Comparison of ENCODE assay signal across 8 cellular contexts in genomic region chr7:135509839-135510602, GRCh38. TPM values are rescaled to one million over a fixed set of nuclear protein-coding genes. Genes with fewer than 3 reads are reported as not detected.
DNase-seq lines count a peak whose midpoint lies in the region; ATAC-seq, FAIRE-seq and TF ChIP-seq lines count a peak whose summit lies in the region.

CNOT4 (minus strand) TSS chr7:135510102; CDS start chr7:135438331, 71,771 bp downstream.

- TF ChIP-seq CTCF in astrocyte (IDR thresholded peaks at IDR 0.05; ENCODE audit: insufficient read depth, low read depth, low read length), result no peak
- TF ChIP-seq CTCF in vagina (IDR thresholded peaks at IDR 0.05), result no peak

- H3K4me1 ChIP-seq in astrocyte (ENCODE audit: insufficient read depth, low read length) (peaks cover 8% of the 10 kb centered on the region), rectal smooth muscle tissue (ENCODE audit: control insufficient read depth, insufficient read depth, low read length) (peaks cover 14% of the 10 kb centered on the region), vagina (peaks cover 33% of the 10 kb centered on the region)

- peaks cover 32% of the 10 kb centered on the region for H4K20me1 ChIP-seq in astrocyte (ENCODE audit: insufficient read depth, low read length)

- no peak for FAIRE-seq in astrocyte (lab: Jason Lieb, UNC)

- H3K36me3 ChIP-seq in astrocyte (ENCODE audit: insufficient read depth, low read length), result no peaks in the 10 kb centered on the region
- H3K36me3 ChIP-seq in rectal smooth muscle tissue (ENCODE audit: control insufficient read depth, insufficient read depth, low read length), result no peaks in the 10 kb centered on the region
- H3K36me3 ChIP-seq in vagina, result no peaks in the 10 kb centered on the region

- H3K4me2 ChIP-seq in astrocyte (ENCODE audit: low read length), result peak within 1 kb of the TSS; percentile 98

- TF ChIP-seq POLR2A in vagina (IDR thresholded peaks at IDR 0.05), result peak in 1 of 2 donors; percentile 76

- H3K4me1 Mint-ChIP-seq in T-helper 2 cell treated with Interferon-gamma antibody and Interleukin-4, amounts not matched to agents 5 μg/mL and 100 μg/mL, for 36 hours (ENCODE audit: low read depth), result peaks cover 7% of the 10 kb centered on the region
- H3K4me1 Mint-ChIP-seq in astrocyte (ENCODE audit: low read depth, unreplicated experiment), result peaks cover 11% of the 10 kb centered on the region

- peaks cover 48% of the 10 kb centered on the region for H3K79me2 ChIP-seq in astrocyte (ENCODE audit: insufficient read depth, low read length)

- DNase-seq in NCI-H2029 (lab: John Stamatoyannopoulos, UW) (peak; percentile 96), astrocyte (ENCODE audit: low read depth) (peak; percentile 85), hepatic stellate cell (ENCODE audit: low spot score) (peak; percentile 95), vagina (ENCODE audit: extremely low spot score in 2 of 2) (peak; percentile 96 to 97)
- peak; percentile 93 for DNase-seq in T-helper 2 cell treated with Interferon-gamma antibody and Interleukin-4, amounts not matched to agents 5 μg/mL and 100 μg/mL, for 36 hours (ENCODE audit: low spot score)

- H3K4me3 Mint-ChIP-seq in T-helper 2 cell treated with Interferon-gamma antibody and Interleukin-4, amounts not matched to agents 5 μg/mL and 100 μg/mL, for 36 hours, result no peak within 1 kb of the TSS
- no peak within 1 kb of the TSS for H3K4me3 Mint-ChIP-seq in astrocyte (ENCODE audit: unreplicated experiment)

- H3K9me3 ChIP-seq in astrocyte (ENCODE audit: insufficient read depth, low read depth, low read length) (no peaks in the 10 kb centered on the region), vagina (no peaks in the 10 kb centered on the region)

- ATAC-seq in GM18517 (IDR thresholded peaks at IDR 0.05; ENCODE audit: unreplicated experiment) (peak; percentile 94), HG03025 (IDR thresholded peaks at IDR 0.05; ENCODE audit: low FRiP score, unreplicated experiment) (peak; percentile 94)

- no peaks in the 10 kb centered on the region for H3K9me3 Mint-ChIP-seq in T-helper 2 cell treated with Interferon-gamma antibody and Interleukin-4, amounts not matched to agents 5 μg/mL and 100 μg/mL, for 36 hours
- H3K9me3 Mint-ChIP-seq in astrocyte (ENCODE audit: unreplicated experiment), result no peaks in the 10 kb centered on the region

- peak within 1 kb of the TSS; percentile 99 for H2AFZ ChIP-seq in astrocyte (ENCODE audit: low read depth, low read length)

- H3K4me3 ChIP-seq in astrocyte (ENCODE audit: insufficient read depth, low read depth, low read length), result peak within 1 kb of the TSS; percentile 93
- H3K4me3 ChIP-seq in rectal smooth muscle tissue (ENCODE audit: low read length), result peak within 1 kb of the TSS; percentile 88
- peak within 1 kb of the TSS; percentile 77 to 90 for H3K4me3 ChIP-seq in vagina

- H3K27me3 ChIP-seq in astrocyte (ENCODE audit: insufficient read depth, low read length), result no peaks in the 10 kb centered on the region
- H3K27me3 ChIP-seq in rectal smooth muscle tissue (ENCODE audit: control insufficient read depth, insufficient read depth, low read length), result no peaks in the 10 kb centered on the region
- no peaks in the 10 kb centered on the region for H3K27me3 ChIP-seq in vagina

- no peak within 1 kb of the TSS for H3K27ac Mint-ChIP-seq in T-helper 2 cell treated with Interferon-gamma antibody and Interleukin-4, amounts not matched to agents 5 μg/mL and 100 μg/mL, for 36 hours
- no peak within 1 kb of the TSS for H3K27ac Mint-ChIP-seq in astrocyte (ENCODE audit: unreplicated experiment)

- H3K27me3 Mint-ChIP-seq in T-helper 2 cell treated with Interferon-gamma antibody and Interleukin-4, amounts not matched to agents 5 μg/mL and 100 μg/mL, for 36 hours (ENCODE audit: low read depth), result no peaks in the 10 kb centered on the region
- no peaks in the 10 kb centered on the region for H3K27me3 Mint-ChIP-seq in astrocyte (ENCODE audit: low read depth, unreplicated experiment)

- H3K27ac ChIP-seq in astrocyte (ENCODE audit: low read depth, low read length) (peak within 1 kb of the TSS; percentile 96), rectal smooth muscle tissue (ENCODE audit: low read depth, low read length) (peak within 1 kb of the TSS; percentile 88), vagina (peak within 1 kb of the TSS; percentile 95)

- peaks cover under 1% of the 10 kb centered on the region for H3K36me3 Mint-ChIP-seq in T-helper 2 cell treated with Interferon-gamma antibody and Interleukin-4, amounts not matched to agents 5 μg/mL and 100 μg/mL, for 36 hours (ENCODE audit: low read depth)
- no peaks in the 10 kb centered on the region for H3K36me3 Mint-ChIP-seq in astrocyte (ENCODE audit: low read depth, unreplicated experiment)

- intact Hi-C loops in vagina (cut with DNase I), result no loop called here

- H3K9ac ChIP-seq in astrocyte (ENCODE audit: low read length) (peak within 1 kb of the TSS; percentile 99), rectal smooth muscle tissue (ENCODE audit: low read length) (peak within 1 kb of the TSS; percentile 89)

RNA-seq across cellular contexts. Expression of gene CNOT4, which starts in this region (rescaled TPM):
- total RNA-seq in astrocyte (22.1 and 24.9 TPM in 2 replicates), vagina (23.3 TPM)

Comparison
In these comparisons a context has a peak if more than half of its experiments do, and no peak if none do; other contexts are left out.
1. Peak in every context shown above with its lines: DNase-seq, ATAC-seq, H3K4me3 ChIP-seq and H3K27ac ChIP-seq.